ENCODE assay signal across 12 cellular contexts in genomic region chr12:78457951-78458350, GRCh38.
A peak's percentile ranks its signal among the peaks of the same experiment; 100 is the strongest.
DNase-seq lines count a peak whose midpoint lies in the region; ATAC-seq and TF ChIP-seq lines count a peak whose summit lies in the region.
"Had no signal": no experiment of that assay in that cellular context is flagged by ENCODE, and none has a peak within 500 bp of the region (broad histone marks: within the 10 kb centered on the region; RNA-seq: fewer than 3 reads in every experiment).

No MANE protein-coding gene starts in this region.

- H3K36me3 Mint-ChIP-seq in naive thymus-derived CD4-positive, alpha-beta T cell = no peaks in the 10 kb centered on the region

- no peaks in the 10 kb centered on the region for H3K4me1 Mint-ChIP-seq in naive thymus-derived CD4-positive, alpha-beta T cell

- H3K36me3 ChIP-seq in OCI-LY3 (replicated peaks; ENCODE audit: low read depth, low read length) = peaks cover 12% of the 10 kb centered on the region
- H3K36me3 ChIP-seq in naive thymus-derived CD4-positive, alpha-beta T cell (ENCODE audit: control insufficient read depth in 2 of 3, insufficient read depth in 3 of 3, low read length in 3 of 3) = no peaks in the 10 kb centered on the region

- peak overlapping the region; percentile 33 for H3K4me3 ChIP-seq in OCI-LY3 (ENCODE audit: low read length)
- no peak overlapping the region for H3K4me3 ChIP-seq in naive thymus-derived CD4-positive, alpha-beta T cell (ENCODE audit: low read length)
- H3K4me3 ChIP-seq: A549 had no signal

- H3K27ac ChIP-seq in OCI-LY3 (ENCODE audit: low read length) = peak overlapping the region; percentile 61
- no peak overlapping the region for H3K27ac ChIP-seq in naive thymus-derived CD4-positive, alpha-beta T cell (ENCODE audit: low read depth, low read length)
- H3K27ac ChIP-seq: A549, HL-60 had no signal

- no peak overlapping the region for H3K9ac ChIP-seq in OCI-LY3 (ENCODE audit: low read length)

- H4K20me1 ChIP-seq in OCI-LY3 (ENCODE audit: insufficient read depth, low read length) = no peaks in the 10 kb centered on the region

- H3K27me3 ChIP-seq in OCI-LY3 (ENCODE audit: low read depth, low read length) = no peaks in the 10 kb centered on the region
- H3K27me3 ChIP-seq in naive thymus-derived CD4-positive, alpha-beta T cell (ENCODE audit: control insufficient read depth in 2 of 2, insufficient read depth in 2 of 2, low read length in 2 of 2) = no peaks in the 10 kb centered on the region

- CTCF ChIA-PET in naive thymus-derived CD4-positive, alpha-beta T cell (lab: Charles Lee) = no interaction called here

- POLR2A ChIA-PET in naive thymus-derived CD4-positive, alpha-beta T cell (lab: Charles Lee) = no interaction called here

- H3K27me3 Mint-ChIP-seq in naive thymus-derived CD4-positive, alpha-beta T cell = no peaks in the 10 kb centered on the region

- ATAC-seq in GM19397 (IDR thresholded peaks at IDR 0.05; ENCODE audit: unreplicated experiment) = peak; percentile 95
- peak; percentile 100 for ATAC-seq in HG03039 (IDR thresholded peaks at IDR 0.05; ENCODE audit: unreplicated experiment)
- no peak for ATAC-seq in naive thymus-derived CD4-positive, alpha-beta T cell
- ATAC-seq: A549 had no signal

- DNase-seq in A172 (ENCODE audit: low spot score) (peak; percentile 8), ureter (ENCODE audit: low spot score) (no peak), NCI-H82 (lab: John Stamatoyannopoulos, UW) (no peak)
- DNase-seq in activated effector memory CD4-positive, alpha-beta T cell treated with Interleukin-2 at 50 U/mL for 16 hours = no peak
- no peak for DNase-seq in naive thymus-derived CD4-positive, alpha-beta T cell
- DNase-seq: activated naive CD4-positive, alpha-beta T cell treated with anti-CD3 and anti-CD28 coated beads for 36 hours; RPMI8226 had no signal

- H3K4me3 Mint-ChIP-seq in naive thymus-derived CD4-positive, alpha-beta T cell = no peak overlapping the region
- H3K4me3 Mint-ChIP-seq: activated naive CD4-positive, alpha-beta T cell treated with anti-CD3 and anti-CD28 coated beads for 36 hours had no signal

- H3K79me2 ChIP-seq in OCI-LY3 (ENCODE audit: low read length) = no peaks in the 10 kb centered on the region

- H2AFZ ChIP-seq in OCI-LY3 (ENCODE audit: low read depth, low read length) = no peak overlapping the region

- TF ChIP-seq CTCF in OCI-LY3 (IDR thresholded peaks at IDR 0.05; ENCODE audit: low read depth, low read length) = no peak

- peak overlapping the region; percentile 60 for H3K4me2 ChIP-seq in OCI-LY3 (ENCODE audit: low read length)
- H3K4me2 ChIP-seq: A549 had no signal

- peaks cover 0 to 34% (median 7%) of the 10 kb centered on the region in 11 donors for H3K9me3 Mint-ChIP-seq in naive thymus-derived CD4-positive, alpha-beta T cell

- no peak overlapping the region for H3K27ac Mint-ChIP-seq in naive thymus-derived CD4-positive, alpha-beta T cell
- H3K27ac Mint-ChIP-seq: activated naive CD4-positive, alpha-beta T cell treated with anti-CD3 and anti-CD28 coated beads for 36 hours had no signal

- intact Hi-C loops in naive thymus-derived CD4-positive, alpha-beta T cell (cut with micrococcal nuclease) = no loop called here

- H3K9me3 ChIP-seq in OCI-LY3 (ENCODE audit: insufficient read depth, low read length) = peaks cover 7% of the 10 kb centered on the region; the same call in 1 of the 2 replicates
- H3K9me3 ChIP-seq in naive thymus-derived CD4-positive, alpha-beta T cell (ENCODE audit: control insufficient read depth in 2 of 3, low read length in 3 of 3) = no peaks in the 10 kb centered on the region
- H3K9me3 ChIP-seq: A549 had no signal

- peaks cover 14% of the 10 kb centered on the region for H3K4me1 ChIP-seq in OCI-LY3 (ENCODE audit: low read length)
- no peaks in the 10 kb centered on the region for H3K4me1 ChIP-seq in naive thymus-derived CD4-positive, alpha-beta T cell (ENCODE audit: control insufficient read depth in 2 of 2, insufficient read depth in 2 of 2, low read length in 2 of 2)
- H3K4me1 ChIP-seq: A549 had no signal
